Comparison of ENCODE assay signal across 1 cellular context in genomic region chr20:872855-873520, GRCh38.
TF ChIP-seq lines count a peak whose summit lies in the region.

No MANE protein-coding gene starts in this region.

TF ChIP-seq in SK-N-SH, 30 proteins besides CTCF, POLR2A, EP300 and RAD21 (continued from another document):
- TF ChIP-seq, protein P1, sequence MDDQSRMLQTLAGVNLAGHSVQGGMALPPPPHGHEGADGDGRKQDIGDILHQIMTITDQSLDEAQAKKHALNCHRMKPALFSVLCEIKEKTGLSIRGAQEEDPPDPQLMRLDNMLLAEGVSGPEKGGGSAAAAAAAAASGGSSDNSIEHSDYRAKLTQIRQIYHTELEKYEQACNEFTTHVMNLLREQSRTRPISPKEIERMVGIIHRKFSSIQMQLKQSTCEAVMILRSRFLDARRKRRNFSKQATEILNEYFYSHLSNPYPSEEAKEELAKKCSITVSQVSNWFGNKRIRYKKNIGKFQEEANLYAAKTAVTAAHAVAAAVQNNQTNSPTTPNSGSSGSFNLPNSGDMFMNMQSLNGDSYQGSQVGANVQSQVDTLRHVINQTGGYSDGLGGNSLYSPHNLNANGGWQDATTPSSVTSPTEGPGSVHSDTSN (IDR thresholded peaks at IDR 0.05) = no peak
- TF ChIP-seq MXI1 (IDR thresholded peaks at IDR 0.05; ENCODE audit: low read depth, low read length) (no peak), FOXM1 (IDR thresholded peaks at IDR 0.05; ENCODE audit: low read depth) (no peak), NRF1 (IDR thresholded peaks at IDR 0.05; ENCODE audit: low read depth, low read length) (no peak), POLR2AphosphoS5 (IDR thresholded peaks at IDR 0.05; ENCODE audit: low read depth, low read length) (no peak), GABPA (IDR thresholded peaks at IDR 0.05; ENCODE audit: low read depth) (no peak), SMC3 (IDR thresholded peaks at IDR 0.05; ENCODE audit: low read depth, low read length) (no peak), MAX (IDR thresholded peaks at IDR 0.05; ENCODE audit: low read depth) (no peak), JUND (IDR thresholded peaks at IDR 0.05) (no peak)
